ENCODE assay signal across 25 cellular contexts in the genomic region with DNA sequence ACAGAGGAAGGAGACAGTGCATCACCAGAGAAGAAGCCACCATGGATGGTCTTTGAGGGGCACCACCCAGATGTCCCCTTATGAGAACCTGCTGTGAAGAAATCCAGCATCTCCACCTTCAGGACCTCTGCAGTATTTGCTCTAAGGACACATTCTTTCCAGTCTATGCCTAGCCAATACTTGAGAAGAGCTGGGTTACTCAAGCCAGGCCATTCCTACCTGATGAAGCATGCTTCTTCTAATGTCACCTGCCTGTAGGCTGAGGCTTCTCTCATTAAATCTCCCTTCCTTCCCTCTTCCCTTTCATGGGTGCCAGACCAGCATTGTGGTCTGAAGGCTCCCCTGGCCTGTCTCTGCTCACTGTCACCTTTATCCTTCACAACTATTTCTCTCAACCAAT.
"Had no signal": no experiment of that assay in that cellular context is flagged by ENCODE, and none has a peak within 500 bp of the region (broad histone marks: within the 10 kb centered on the region; RNA-seq: fewer than 3 reads in every experiment).

No MANE protein-coding gene starts in this region.

- H3K27ac ChIP-seq: colonic mucosa, coronary artery, dorsolateral prefrontal cortex, epithelial cell of prostate, esophagus muscularis mucosa, esophagus squamous epithelium, foreskin keratinocyte, gastrocnemius medialis, gastroesophageal sphincter, heart left ventricle, heart right ventricle had no signal

- H3K27me3 Mint-ChIP-seq: dendritic cell treated with granulocyte-macrophage colony-stimulating factor and Interleukin-4, amounts not matched to agents 40 ng/mL and 50 ng/mL, for 4 days; effector memory CD8-positive, alpha-beta T cell had no signal

- H3K36me3 ChIP-seq: colonic mucosa, esophagus muscularis mucosa, esophagus squamous epithelium, gastrocnemius medialis, gastroesophageal sphincter, heart left ventricle, heart right ventricle had no signal

- DNase-seq: colonic mucosa; cortex of kidney; dermis blood vessel endothelial cell; dorsolateral prefrontal cortex; effector CD4-positive, alpha-beta T cell; effector CD8-positive, alpha-beta T cell; effector memory CD4-positive, alpha-beta T cell; effector memory CD8-positive, alpha-beta T cell; endodermal cell; erythroblast; esophagus squamous epithelium; foreskin fibroblast; foreskin keratinocyte; foreskin melanocyte; gastrocnemius medialis; glutamatergic neuron; head of caudate nucleus; heart left ventricle; heart right ventricle had no signal

- H3K4me1 ChIP-seq: colonic mucosa, esophagus muscularis mucosa, esophagus squamous epithelium, foreskin keratinocyte, gastrocnemius medialis, gastroesophageal sphincter, heart left ventricle, heart right ventricle had no signal

- H3K9me3 ChIP-seq: colonic mucosa, esophagus muscularis mucosa, esophagus squamous epithelium, gastrocnemius medialis had no signal

- H3K27me3 ChIP-seq: colonic mucosa, esophagus muscularis mucosa, esophagus squamous epithelium, foreskin keratinocyte, gastrocnemius medialis, gastroesophageal sphincter, heart left ventricle had no signal

- ATAC-seq: effector memory CD8-positive, alpha-beta T cell; esophagus mucosa; foreskin keratinocyte; gastrocnemius medialis; gastroesophageal sphincter; heart left ventricle; heart right ventricle had no signal

- H3K4me3 Mint-ChIP-seq: dendritic cell treated with granulocyte-macrophage colony-stimulating factor and Interleukin-4, amounts not matched to agents 40 ng/mL and 50 ng/mL, for 4 days; effector memory CD8-positive, alpha-beta T cell; endodermal cell had no signal

- H3K4me1 Mint-ChIP-seq: endodermal cell had no signal

- H3K4me3 ChIP-seq: colonic mucosa, coronary artery, dorsolateral prefrontal cortex, esophagus muscularis mucosa, esophagus squamous epithelium, gastrocnemius medialis, gastroesophageal sphincter, heart left ventricle, heart right ventricle had no signal

- H3K27ac Mint-ChIP-seq: dendritic cell treated with granulocyte-macrophage colony-stimulating factor and Interleukin-4, amounts not matched to agents 40 ng/mL and 50 ng/mL, for 4 days; effector memory CD8-positive, alpha-beta T cell; endodermal cell had no signal
